ENCODE assay signal across 14 cellular contexts in genomic region chr13:100209857-100210580, GRCh38.
DNase-seq lines count a peak whose midpoint lies in the region; ATAC-seq and TF ChIP-seq lines count a peak whose summit lies in the region.
"Had no signal": no experiment of that assay in that cellular context is flagged by ENCODE, and none has a peak within 500 bp of the region (broad histone marks: within the 10 kb centered on the region; RNA-seq: fewer than 3 reads in every experiment).

No MANE protein-coding gene starts in this region.

- peaks cover 13% of the 10 kb centered on the region for H3K36me3 Mint-ChIP-seq in WTC11
- peaks cover 38% of the 10 kb centered on the region for H3K36me3 Mint-ChIP-seq in neural progenitor cell

- peak overlapping the region; percentile 85 for H2BK120ac ChIP-seq in IMR-90 (ENCODE audit: low read depth, low read length)

- intact Hi-C loops in IMR-90 (cut with micrococcal nuclease), result loop anchor here (5.0 kb wide), 1 partner anchor 48 kb away; no protein-coding TSS in a partner anchor

- no peak overlapping the region for H2AK9ac ChIP-seq in IMR-90 (replicated peaks; ENCODE audit: low read depth, low read length, poor library complexity)

- H3K36me3 ChIP-seq in BJ (ENCODE audit: control insufficient read depth, insufficient read depth, low read length) (no peaks in the 10 kb centered on the region), IMR-90 (ENCODE audit: control insufficient read depth, insufficient read depth, low read length) (no peaks in the 10 kb centered on the region), neural progenitor cell (peaks cover 3% of the 10 kb centered on the region)

- H3K4ac ChIP-seq in IMR-90 (ENCODE audit: low read depth, low read length), result peak overlapping the region; percentile 86

- TF ChIP-seq CTCF in BJ (IDR thresholded peaks at IDR 0.05; ENCODE audit: insufficient read depth, low read depth, low read length), result no peak
- no peak for TF ChIP-seq CTCF in IMR-90 (conservative IDR thresholded peaks at IDR 0.05; ENCODE audit: low read depth, low read length)
- TF ChIP-seq CTCF in astrocyte of the spinal cord (IDR thresholded peaks at IDR 0.05; ENCODE audit: low read depth, low read length), result no peak
- TF ChIP-seq CTCF in WTC11 (IDR thresholded peaks at IDR 0.05), result no peak
- no peak for TF ChIP-seq CTCF in neural progenitor cell (IDR thresholded peaks at IDR 0.05)

- peak; percentile 50 for DNase-seq in BJ (ENCODE audit: low read depth)
- DNase-seq in IMR-90, result peak; percentile 82
- DNase-seq in astrocyte of the spinal cord (ENCODE audit: low read depth, low spot score), result peak; percentile 75
- DNase-seq in iris pigment epithelial cell (ENCODE audit: low read depth), result peak; percentile 73
- DNase-seq in putamen (ENCODE audit: low spot score), result no peak
- no peak for DNase-seq in WTC11 (ENCODE audit: low spot score)
- DNase-seq in neural progenitor cell (ENCODE audit: low spot score), result no peak
- DNase-seq: activated CD4-positive, CD25-positive, alpha-beta regulatory T cell; activated gamma-delta T cell treated with Interleukin-2 at 50 U/mL for 16 hours; naive B cell; NCI-H1048; NCI-H446 treated with DMSO at 0.1 percent for 48 hours; SIG-M5 had no signal

- H3K4me1 ChIP-seq in IMR-90 (ENCODE audit: control insufficient read depth, insufficient read depth, low read length), result peaks cover 14% of the 10 kb centered on the region; the same call in 1 of the 2 replicates
- no peaks in the 10 kb centered on the region for H3K4me1 ChIP-seq in neural progenitor cell

- H2BK20ac ChIP-seq in IMR-90 (ENCODE audit: low read depth, low read length), result peak overlapping the region; percentile 91

- WGBS in IMR-90 (ENCODE audit: extremely low coverage in 2 of 2, insufficient read length in 1 of 2), 2 experiments, result no CpG with 5 or more reads among the region's 5 CpGs

- H3K4me3 Mint-ChIP-seq in WTC11 (no peak overlapping the region), neural progenitor cell (no peak overlapping the region)
- H3K4me3 Mint-ChIP-seq: naive B cell had no signal

- H3K79me1 ChIP-seq in IMR-90 (ENCODE audit: low read depth in 1 of 2, low read length in 2 of 2), result peaks cover 3 to 30% of the 10 kb centered on the region in 2 experiments; a peak in 3 of 4 replicates

- H3K9me3 Mint-ChIP-seq in WTC11 (peaks cover 7% of the 10 kb centered on the region), neural progenitor cell (peaks cover 14% of the 10 kb centered on the region)

- 0 out of 2 replicates have a peak overlapping the region, but pooled peaks have one; percentile 35 for H3K56ac ChIP-seq in IMR-90 (ENCODE audit: extremely low read depth, insufficient read depth, low read length)

- no peak overlapping the region for H2AFZ ChIP-seq in IMR-90 (replicated peaks; ENCODE audit: low read length, poor library complexity)
- H2AFZ ChIP-seq in neural progenitor cell (replicated peaks), result no peak overlapping the region

- H3K4me1 Mint-ChIP-seq in WTC11 (peaks cover 9% of the 10 kb centered on the region), neural progenitor cell (no peaks in the 10 kb centered on the region)

- H3K27me3 Mint-ChIP-seq in WTC11 (ENCODE audit: low read depth) (no peaks in the 10 kb centered on the region), neural progenitor cell (ENCODE audit: insufficient read depth, low read depth) (peaks cover 2% of the 10 kb centered on the region)

- no peak for TF ChIP-seq POLR2A in IMR-90 (IDR thresholded peaks at IDR 0.05; ENCODE audit: low read depth, low read length)

- H3K9me1 ChIP-seq in IMR-90 (ENCODE audit: insufficient read depth, low read length), result no peaks in the 10 kb centered on the region; the same call in none of the 2 replicates

- no peaks in the 10 kb centered on the region for H3F3A ChIP-seq in neural progenitor cell (ENCODE audit: low read depth)

- H3K4me3 ChIP-seq in BJ (ENCODE audit: low read depth, low read length) (no peak overlapping the region), IMR-90 (ENCODE audit: insufficient read depth, low read depth, low read length) (no peak overlapping the region), astrocyte of the spinal cord (ENCODE audit: low read depth, low read length) (no peak overlapping the region), neural progenitor cell (no peak overlapping the region)

- CTCF ChIA-PET in BJ (lab: Yijun Ruan, JAX) (no interaction called here), IMR-90 (lab: Yijun Ruan, JAX) (no interaction called here), WTC11 (lab: Charles Lee) (interaction anchor here (0.6 kb wide), 1 partner anchor 230 kb away, joined by 3 read pairs; no protein-coding TSS in a partner anchor)

- peak overlapping the region; percentile 80 for H2BK5ac ChIP-seq in IMR-90 (ENCODE audit: low read depth, low read length, poor library complexity, severe bottlenecking)

- peak overlapping the region; percentile 81; the same call in 1 of the 2 replicates for H3K14ac ChIP-seq in IMR-90 (replicated peaks; ENCODE audit: low read depth, low read length)

- H4K91ac ChIP-seq in IMR-90 (ENCODE audit: insufficient read depth, low read depth, low read length), result peak overlapping the region; percentile 75; the same call in 1 of the 2 replicates

- H3K9me3 ChIP-seq in IMR-90 (ENCODE audit: control insufficient read depth, insufficient read depth, low read length) (no peaks in the 10 kb centered on the region), neural progenitor cell (ENCODE audit: low read depth) (no peaks in the 10 kb centered on the region)

- in situ Hi-C loops in IMR-90 (cut with MboI; ENCODE audit: low sequenced_read_pairs) (no loop called here), astrocyte of the spinal cord (cut with HindIII; ENCODE audit: low sequenced_read_pairs) (no loop called here)

- H3K4me2 ChIP-seq in IMR-90 (ENCODE audit: low read depth, low read length) (peak overlapping the region; percentile 39; the same call in 1 of the 2 replicates), neural progenitor cell (no peak overlapping the region)

- H4K20me1 ChIP-seq in IMR-90 (ENCODE audit: insufficient read depth, low read length), result no peaks in the 10 kb centered on the region; the same call in 1 of the 2 replicates
- no peaks in the 10 kb centered on the region for H4K20me1 ChIP-seq in neural progenitor cell (ENCODE audit: low read depth)

- H3K27me3 ChIP-seq in BJ (ENCODE audit: control insufficient read depth, insufficient read depth, low read length) (no peaks in the 10 kb centered on the region), IMR-90 (ENCODE audit: control insufficient read depth, insufficient read depth, low read length) (no peaks in the 10 kb centered on the region), neural progenitor cell (no peaks in the 10 kb centered on the region)

- ATAC-seq in IMR-90 (ENCODE audit: low read depth) (peak; percentile 42), GM21528 (IDR thresholded peaks at IDR 0.05; ENCODE audit: low FRiP score, unreplicated experiment) (no peak), WTC11 (no peak)

- peak overlapping the region; percentile 10 to 48; a peak in 2 of 4 replicates for H4K8ac ChIP-seq in IMR-90 (ENCODE audit: low read depth in 2 of 2, low read length in 2 of 2)

- no peak overlapping the region for H3K27ac Mint-ChIP-seq in WTC11
- H3K27ac Mint-ChIP-seq in neural progenitor cell, result no peak overlapping the region
- H3K27ac Mint-ChIP-seq: naive B cell had no signal

- H3K27ac ChIP-seq in IMR-90 (ENCODE audit: insufficient read depth, low read length) (peak overlapping the region; percentile 55; the same call in 1 of the 2 replicates), neural progenitor cell (no peak overlapping the region)

- POLR2A ChIA-PET in BJ (lab: Charles Lee) (interaction anchor here (0.6 kb wide), 1 partner anchor 23 kb away, joined by 3 read pairs; no protein-coding TSS in a partner anchor), IMR-90 (lab: Charles Lee; ENCODE audit: unreplicated experiment) (no interaction called here), WTC11 (lab: Charles Lee) (no interaction called here)

- no peak overlapping the region for H4K5ac ChIP-seq in IMR-90 (ENCODE audit: low read depth, low read length)

- TF ChIP-seq RAD21 in IMR-90 (IDR thresholded peaks at IDR 0.05; ENCODE audit: low read length), result no peak

- no peak overlapping the region for H3K23ac ChIP-seq in IMR-90 (ENCODE audit: low read depth, low read length)

- no peak overlapping the region for H2BK15ac ChIP-seq in IMR-90 (ENCODE audit: low read depth, low read length)

- BruUV-seq in IMR-90 (replicated peaks; lab: Mats Ljungman, UMichigan), result no TSS peak

- no peak overlapping the region for H3K18ac ChIP-seq in IMR-90 (ENCODE audit: low read depth, low read length)

- dilution Hi-C loops in IMR-90 (cut with HindIII; ENCODE audit: low sequenced_read_pairs, unreplicated experiment), result no loop called here

- peak overlapping the region; percentile 80; the same call in 1 of the 2 replicates for H2AK5ac ChIP-seq in IMR-90 (ENCODE audit: low read depth, low read length)

- H3K9ac ChIP-seq in IMR-90 (ENCODE audit: low read depth, low read length) (no peak overlapping the region), neural progenitor cell (no peak overlapping the region)

- no peaks in the 10 kb centered on the region for H3K79me2 ChIP-seq in neural progenitor cell (ENCODE audit: low read depth)

TF ChIP-seq in IMR-90, 13 proteins besides CTCF, POLR2A, EP300 and RAD21 (continues in another document):
- TF ChIP-seq MAFK (IDR thresholded peaks at IDR 0.05; ENCODE audit: low read depth, low read length) (0 out of 2 replicates have a peak, but pooled peaks have one; percentile 2), NFE2L2 (IDR thresholded peaks at IDR 0.05; ENCODE audit: low read depth, low read length) (no peak), CHD1 (IDR thresholded peaks at IDR 0.05; ENCODE audit: low read depth, low read length) (no peak), SMC3 (IDR thresholded peaks at IDR 0.05; ENCODE audit: low read depth, low read length) (no peak), MXI1 (IDR thresholded peaks at IDR 0.05; ENCODE audit: borderline replicate concordance, low read depth, low read length) (no peak)

TF ChIP-seq in WTC11, 78 proteins besides CTCF, POLR2A, EP300 and RAD21 (continues in another document):
- TF ChIP-seq HMGA2 (CRISPR knock-in tag; IDR thresholded peaks at IDR 0.05), result no peak

Comparison
In these comparisons a context has a peak if more than half of its experiments do, and no peak if none do; other contexts are left out.
1. DNase-seq: peak in BJ (single experiment), IMR-90 (single experiment), astrocyte of the spinal cord (single experiment) and iris pigment epithelial cell (single experiment); none in putamen (single experiment), WTC11 (single experiment) and neural progenitor cell (single experiment).